8 cellular contexts compared by ENCODE assay signal in genomic region chr11:68039526-68040086, GRCh38. TPM values are rescaled to one million over a fixed set of nuclear protein-coding genes. Genes with fewer than 3 reads are reported as not detected.
A peak's percentile ranks its signal among the peaks of the same experiment; 100 is the strongest.
DNase-seq lines count a peak whose midpoint lies in the region; FAIRE-seq and TF ChIP-seq lines count a peak whose summit lies in the region.

No MANE protein-coding gene starts in this region.

- no peaks in the 10 kb centered on the region for H3K27me3 Mint-ChIP-seq in activated CD4-positive, alpha-beta T cell treated with anti-CD3 and anti-CD28 coated beads, Interleukin-2, amount 10 ng/mL, durations not matched to agents 24 days and 14 days
- H3K27me3 Mint-ChIP-seq in activated CD4-positive, alpha-beta memory T cell treated with anti-CD3 and anti-CD28 coated beads for 36 hours: no peaks in the 10 kb centered on the region

- TF ChIP-seq EP300 in suprapubic skin (IDR thresholded peaks at IDR 0.05): no peak

- POLR2A ChIA-PET in activated CD4-positive, alpha-beta memory T cell treated with anti-CD3 and anti-CD28 coated beads for 36 hours (lab: Charles Lee): interaction anchor here (0.8 to 4.1 kb wide), 3 partner anchors 9 to 159 kb away, joined by 3 to 20 read pairs (median 3); partner anchors contain the start of gene NDUFS8

- peak overlapping the region; percentile 92 for H3K4me3 Mint-ChIP-seq in activated CD4-positive, alpha-beta T cell treated with anti-CD3 and anti-CD28 coated beads, Interleukin-2, amount 10 ng/mL, durations not matched to agents 24 days and 14 days
- peak overlapping the region; percentile 91 for H3K4me3 Mint-ChIP-seq in activated CD4-positive, alpha-beta memory T cell treated with anti-CD3 and anti-CD28 coated beads for 36 hours

- H3K4me3 ChIP-seq in suprapubic skin: peak overlapping the region; percentile 69

- H3K36me3 ChIP-seq in suprapubic skin: peaks cover 28% of the 10 kb centered on the region

- FAIRE-seq in urothelium cell line (lab: Jason Lieb, UNC): no peak

- DNase-seq in activated CD4-positive, alpha-beta T cell treated with anti-CD3 and anti-CD28 coated beads, Interleukin-2, amount 10 ng/mL, durations not matched to agents 24 days and 14 days: peak; percentile 67
- no peak for DNase-seq in activated CD4-positive, alpha-beta T cell treated with anti-CD3 and anti-CD28 coated beads for 4 hours
- peak; percentile 42 for DNase-seq in activated CD4-positive, alpha-beta memory T cell treated with anti-CD3 and anti-CD28 coated beads for 36 hours
- peak; percentile 24 for DNase-seq in iPS-NIHi7 (ENCODE audit: extremely low spot score)
- peak; percentile 72 to 75 for DNase-seq in suprapubic skin (ENCODE audit: low spot score in 2 of 2)
- DNase-seq in NCI-H128 (lab: John Stamatoyannopoulos, UW; ENCODE audit: unreplicated experiment): no peak
- no peak for DNase-seq in NCI-H1436 treated with DMSO at 0.1 percent for 48 hours (lab: John Stamatoyannopoulos, UW)
- DNase-seq in urothelium cell line (ENCODE audit: low spot score): no peak

- TF ChIP-seq CTCF in suprapubic skin (IDR thresholded peaks at IDR 0.05): no peak

- intact Hi-C loops in activated CD4-positive, alpha-beta T cell treated with anti-CD3 and anti-CD28 coated beads, Interleukin-2, amount 10 ng/mL, durations not matched to agents 24 days and 14 days (cut with micrococcal nuclease): loop anchor here (1.0 to 10.0 kb wide), 3 partner anchors 9 to 765 kb away; partner anchors contain the start of genes KMT5B and NDUFS8
- intact Hi-C loops in activated CD4-positive, alpha-beta memory T cell treated with anti-CD3 and anti-CD28 coated beads for 36 hours (cut with micrococcal nuclease): loop anchor here (1.0 to 5.0 kb wide), 2 partner anchors 9 to 37 kb away; partner anchors contain the start of genes NDUFS8 and UNC93B1

- H3K4me1 Mint-ChIP-seq in activated CD4-positive, alpha-beta T cell treated with anti-CD3 and anti-CD28 coated beads, Interleukin-2, amount 10 ng/mL, durations not matched to agents 24 days and 14 days: peaks cover 21% of the 10 kb centered on the region
- peaks cover 16% of the 10 kb centered on the region for H3K4me1 Mint-ChIP-seq in activated CD4-positive, alpha-beta memory T cell treated with anti-CD3 and anti-CD28 coated beads for 36 hours (ENCODE audit: low read depth)

- peaks cover 4% of the 10 kb centered on the region for H3K36me3 Mint-ChIP-seq in activated CD4-positive, alpha-beta T cell treated with anti-CD3 and anti-CD28 coated beads, Interleukin-2, amount 10 ng/mL, durations not matched to agents 24 days and 14 days (ENCODE audit: low read depth)
- H3K36me3 Mint-ChIP-seq in activated CD4-positive, alpha-beta memory T cell treated with anti-CD3 and anti-CD28 coated beads for 36 hours: peaks cover 9% of the 10 kb centered on the region

- peaks cover 80% of the 10 kb centered on the region for H3K4me1 ChIP-seq in suprapubic skin

- H3K9me3 Mint-ChIP-seq in activated CD4-positive, alpha-beta T cell treated with anti-CD3 and anti-CD28 coated beads, Interleukin-2, amount 10 ng/mL, durations not matched to agents 24 days and 14 days: no peaks in the 10 kb centered on the region
- H3K9me3 Mint-ChIP-seq in activated CD4-positive, alpha-beta memory T cell treated with anti-CD3 and anti-CD28 coated beads for 36 hours: no peaks in the 10 kb centered on the region

- peak overlapping the region; percentile 83 for H3K27ac ChIP-seq in suprapubic skin

- TF ChIP-seq POLR2A in suprapubic skin (IDR thresholded peaks at IDR 0.05): no peak

- WGBS in suprapubic skin: 16% methylated on average over 3 of the region's 10 CpGs

- no peaks in the 10 kb centered on the region for H3K9me3 ChIP-seq in suprapubic skin

- H3K27me3 ChIP-seq in suprapubic skin: no peaks in the 10 kb centered on the region

- H3K27ac Mint-ChIP-seq in activated CD4-positive, alpha-beta T cell treated with anti-CD3 and anti-CD28 coated beads, Interleukin-2, amount 10 ng/mL, durations not matched to agents 24 days and 14 days: peak overlapping the region; percentile 93
- H3K27ac Mint-ChIP-seq in activated CD4-positive, alpha-beta memory T cell treated with anti-CD3 and anti-CD28 coated beads for 36 hours: peak overlapping the region; percentile 89

- CTCF ChIA-PET in activated CD4-positive, alpha-beta memory T cell treated with anti-CD3 and anti-CD28 coated beads for 36 hours (lab: Charles Lee): interaction anchor here (1.0 kb wide), 1 partner anchor 8 kb away, joined by 3 read pairs; no protein-coding TSS in a partner anchor

RNA-seq across cellular contexts. Expression of gene TCIRG1, which starts 0.8 kb away (rescaled TPM):
- 141 and 149 TPM in 2 replicates for total RNA-seq in activated CD4-positive, alpha-beta T cell treated with anti-CD3 and anti-CD28 coated beads, Interleukin-2, amount 10 ng/mL, durations not matched to agents 24 days and 14 days
- total RNA-seq in activated CD4-positive, alpha-beta memory T cell treated with anti-CD3 and anti-CD28 coated beads for 36 hours: 100 to 1,000 TPM; 167 to 175 TPM
- 10 to 100 TPM; 19.4 to 50.9 (median 41.2) TPM for total RNA-seq in suprapubic skin

RNA-seq across cellular contexts. Expression of gene NDUFS8, which starts 9.1 kb away (rescaled TPM):
- total RNA-seq in activated CD4-positive, alpha-beta T cell treated with anti-CD3 and anti-CD28 coated beads, Interleukin-2, amount 10 ng/mL, durations not matched to agents 24 days and 14 days: 153 and 159 TPM in 2 replicates
- 100 to 1,000 TPM; 134 to 140 TPM for total RNA-seq in activated CD4-positive, alpha-beta memory T cell treated with anti-CD3 and anti-CD28 coated beads for 36 hours
- 100 to 1,000 TPM in 3 of 4 donors, 10 to 100 TPM in 1; 90.8 to 155 (median 148) TPM for total RNA-seq in suprapubic skin

RNA-seq across cellular contexts. Expression of gene ALDH3B1, which starts 29.5 kb away (rescaled TPM):
- not detected in 2 replicates for total RNA-seq in activated CD4-positive, alpha-beta T cell treated with anti-CD3 and anti-CD28 coated beads, Interleukin-2, amount 10 ng/mL, durations not matched to agents 24 days and 14 days
- not detected for total RNA-seq in activated CD4-positive, alpha-beta memory T cell treated with anti-CD3 and anti-CD28 coated beads for 36 hours
- total RNA-seq in suprapubic skin: 1 to 10 TPM; 3.2 to 6.4 (median 5.9) TPM

RNA-seq across cellular contexts. Expression of gene UNC93B1, which starts 35.7 kb away (rescaled TPM):
- 13.8 and 15.6 TPM in 2 replicates for total RNA-seq in activated CD4-positive, alpha-beta T cell treated with anti-CD3 and anti-CD28 coated beads, Interleukin-2, amount 10 ng/mL, durations not matched to agents 24 days and 14 days
- 10 to 100 TPM; 20.0 to 21.5 TPM for total RNA-seq in activated CD4-positive, alpha-beta memory T cell treated with anti-CD3 and anti-CD28 coated beads for 36 hours
- total RNA-seq in suprapubic skin: 10 to 100 TPM; 22.7 to 34.3 (median 28.1) TPM

Comparison
In these comparisons a context has a peak if more than half of its experiments do, and no peak if none do; other contexts are left out.
1. DNase-seq: peak in activated CD4-positive, alpha-beta T cell treated with anti-CD3 and anti-CD28 coated beads, Interleukin-2, amount 10 ng/mL, durations not matched to agents 24 days and 14 days (single experiment), activated CD4-positive, alpha-beta memory T cell treated with anti-CD3 and anti-CD28 coated beads for 36 hours (single experiment), iPS-NIHi7 (single experiment) and suprapubic skin (2 of 2); none in activated CD4-positive, alpha-beta T cell treated with anti-CD3 and anti-CD28 coated beads for 4 hours (0 of 2), NCI-H128 (single experiment), NCI-H1436 treated with DMSO at 0.1 percent for 48 hours (single experiment) and urothelium cell line (single experiment).